Comparison of ENCODE assay signal across 13 cellular contexts in the genomic region with DNA sequence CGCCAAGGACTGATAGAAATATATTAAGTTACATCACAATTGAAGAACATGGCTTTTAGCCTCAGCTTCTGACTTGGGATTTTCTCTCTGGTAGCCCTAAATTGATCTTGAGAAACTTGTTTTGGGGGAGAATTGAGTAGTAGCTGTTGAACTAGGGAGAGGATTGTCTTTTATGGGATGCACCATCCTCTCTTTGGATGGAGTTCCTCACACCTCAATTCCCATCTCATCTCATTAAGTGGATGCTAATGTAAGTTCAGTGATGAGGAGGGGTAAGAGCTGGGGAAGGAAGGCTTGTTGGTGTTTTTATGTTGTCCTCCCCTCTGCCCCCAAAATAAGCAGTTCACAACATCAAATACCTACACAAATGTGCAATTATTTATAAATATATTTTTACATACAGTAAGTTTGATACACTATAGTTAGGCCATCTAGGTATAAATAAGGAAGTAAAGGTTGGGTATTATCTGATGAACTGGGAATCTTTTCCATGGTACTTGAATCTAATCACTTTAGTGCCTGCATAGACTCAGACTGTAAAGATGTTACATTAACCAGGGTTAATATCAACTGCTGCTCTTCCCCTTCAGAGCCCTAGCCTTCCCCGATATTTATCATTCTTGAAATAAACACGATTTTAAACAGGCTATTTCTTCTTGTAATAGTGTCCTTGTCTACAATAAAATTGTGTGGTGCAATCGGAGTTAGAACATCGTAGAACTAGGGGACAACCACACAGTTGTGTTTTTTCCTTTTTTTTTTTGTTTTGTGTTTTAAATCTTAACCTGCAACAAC. TPM values are rescaled to one million over a fixed set of nuclear protein-coding genes. Genes with fewer than 3 reads are reported as not detected.
DNase-seq lines count a peak whose midpoint lies in the region; ATAC-seq and TF ChIP-seq lines count a peak whose summit lies in the region.
"Had no signal": no experiment of that assay in that cellular context is flagged by ENCODE, and none has a peak within 500 bp of the region (broad histone marks: within the 10 kb centered on the region; RNA-seq: fewer than 3 reads in every experiment).

No MANE protein-coding gene starts in this region.

- H3K79me2 ChIP-seq in SK-N-SH (ENCODE audit: insufficient read depth): peaks cover 92% of the 10 kb centered on the region

- H3K9me2 ChIP-seq in SK-N-SH: no peaks in the 10 kb centered on the region

- peak overlapping the region; percentile 87 for H3K4me3 Mint-ChIP-seq in type B pancreatic cell
- H3K4me3 Mint-ChIP-seq: activated T-cell treated with anti-CD3 and anti-CD28 coated beads, Interleukin-2, amount 50 U/mL, for 4 hours had no signal

- H3K4me1 Mint-ChIP-seq in type B pancreatic cell (ENCODE audit: unreplicated experiment): peaks cover 32% of the 10 kb centered on the region

- H3K36me3 ChIP-seq in SK-N-SH (replicated peaks in 1 of 2; ENCODE audit: control insufficient read depth in 1 of 2, insufficient read depth in 2 of 2, low read length in 1 of 2) (peaks cover 0 to 5% of the 10 kb centered on the region in 2 experiments), ectodermal cell (ENCODE audit: control insufficient read depth, insufficient read depth, low read length) (peaks cover 2% of the 10 kb centered on the region), mesodermal cell (ENCODE audit: control insufficient read depth, insufficient read depth, low read length) (peaks cover 27% of the 10 kb centered on the region)
- H3K36me3 ChIP-seq: WERI-Rb-1 had no signal

- peak overlapping the region in 1 of 2 experiments; percentile 86; a peak in 1 of 4 replicates for H3K4me3 ChIP-seq in SK-N-SH (ENCODE audit: low read depth in 2 of 2, low read length in 1 of 2)
- peak overlapping the region; percentile 74 for H3K4me3 ChIP-seq in ectodermal cell (ENCODE audit: insufficient read depth, low read depth, low read length)
- H3K4me3 ChIP-seq in mesodermal cell (ENCODE audit: extremely low read depth, insufficient read depth, low read length, poor library complexity, severe bottlenecking): peak overlapping the region; percentile 74

- H3K27me3 ChIP-seq in SK-N-SH (ENCODE audit: insufficient read depth) (no peaks in the 10 kb centered on the region), ectodermal cell (ENCODE audit: control insufficient read depth, insufficient read depth, low read length, poor library complexity, severe bottlenecking) (no peaks in the 10 kb centered on the region)

- H3K27ac ChIP-seq in SK-N-SH (ENCODE audit: low read depth in 2 of 2, low read length in 1 of 2) (peak overlapping the region in 1 of 2 experiments; percentile 89; a peak in 2 of 4 replicates), ectodermal cell (ENCODE audit: insufficient read depth, low read depth, low read length, poor library complexity, severe bottlenecking) (peak overlapping the region; percentile 63), mesodermal cell (ENCODE audit: low read depth, low read length, severe bottlenecking) (peak overlapping the region; percentile 43)
- H3K27ac ChIP-seq: 22Rv1, WERI-Rb-1 had no signal

- H3K4me1 ChIP-seq in SK-N-SH (ENCODE audit: control insufficient read depth in 1 of 2, insufficient read depth in 2 of 2, low read depth in 1 of 2, low read length in 1 of 2): peaks cover 4 to 38% of the 10 kb centered on the region in 2 experiments
- peaks cover 24% of the 10 kb centered on the region for H3K4me1 ChIP-seq in ectodermal cell (ENCODE audit: control insufficient read depth, insufficient read depth, low read length)
- H3K4me1 ChIP-seq in mesodermal cell (ENCODE audit: control insufficient read depth, insufficient read depth, low read length, poor library complexity, severe bottlenecking): peaks cover 20% of the 10 kb centered on the region

- no peak for TF ChIP-seq EP300 in SK-N-SH (IDR thresholded peaks at IDR 0.05; ENCODE audit: borderline replicate concordance in 1 of 2, low read depth in 1 of 2, low read length in 1 of 2)

- POLR2A ChIA-PET in SK-N-SH (lab: Yijun Ruan, JAX): no interaction called here

- peaks cover 11% of the 10 kb centered on the region for H3F3A ChIP-seq in SK-N-SH (replicated peaks; ENCODE audit: insufficient read depth)

- no peaks in the 10 kb centered on the region for H3K9me3 ChIP-seq in SK-N-SH
- no peaks in the 10 kb centered on the region for H3K9me3 ChIP-seq in ectodermal cell (ENCODE audit: control insufficient read depth, low read length)
- no peaks in the 10 kb centered on the region for H3K9me3 ChIP-seq in mesodermal cell (ENCODE audit: control insufficient read depth, low read length)

- whole genome bisulfite sequencing in SK-N-SH (ENCODE audit: low lambda C conversion rate): 72% methylated on average over 5 of the region's 5 CpGs
- 22 to 30% methylated on average over 3 to 5 of the region's 5 CpGs for WGBS in ectodermal cell, 2 experiments
- no CpG with 5 or more reads among the region's 5 CpGs for WGBS in mesodermal cell (ENCODE audit: insufficient coverage in 2 of 2), 2 experiments

- peaks cover 12% of the 10 kb centered on the region for H3K36me3 Mint-ChIP-seq in type B pancreatic cell

- H3K9ac ChIP-seq in SK-N-SH: peak overlapping the region; percentile 9

- H4K20me1 ChIP-seq in SK-N-SH (ENCODE audit: insufficient read depth): peaks cover 18% of the 10 kb centered on the region

- TF ChIP-seq RAD21 in SK-N-SH (IDR thresholded peaks at IDR 0.05; ENCODE audit: low read length): no peak

- TF ChIP-seq CTCF in SK-N-SH (IDR thresholded peaks at IDR 0.05): no peak
- TF ChIP-seq CTCF in type B pancreatic cell (conservative IDR thresholded peaks at IDR 0.05): no peak

- DNase-seq in SK-N-SH (no peak), type B pancreatic cell (ENCODE audit: extremely low spot score, unreplicated experiment) (no peak), AG08396 (ENCODE audit: low spot score) (no peak)
- DNase-seq: activated T-cell treated with anti-CD3 and anti-CD28 coated beads, Interleukin-2, amount 50 U/mL, for 4 hours; GDM1; KG1; WERI-Rb-1 had no signal

- peak overlapping the region; percentile 72 for H3K27ac Mint-ChIP-seq in type B pancreatic cell

- peaks cover 5% of the 10 kb centered on the region for H3K27me3 Mint-ChIP-seq in type B pancreatic cell

- H3K4me2 ChIP-seq in SK-N-SH: peak overlapping the region; percentile 95

- no peak overlapping the region for H2AFZ ChIP-seq in SK-N-SH (ENCODE audit: low read depth)

- ATAC-seq in SK-N-SH treated with all-trans-retinoic acid at 6 μM for 48 hours (no peak), HG02642 (IDR thresholded peaks at IDR 0.05; ENCODE audit: poor library complexity, unreplicated experiment) (no peak), HG02610 (IDR thresholded peaks at IDR 0.05; ENCODE audit: unreplicated experiment) (no peak)
- ATAC-seq: activated T-cell treated with anti-CD3 and anti-CD28 coated beads, Interleukin-2, amount 50 U/mL, for 4 hours had no signal

- H3K9me3 Mint-ChIP-seq in type B pancreatic cell: no peaks in the 10 kb centered on the region
- H3K9me3 Mint-ChIP-seq: activated T-cell treated with anti-CD3 and anti-CD28 coated beads, Interleukin-2, amount 50 U/mL, for 4 hours had no signal

- CTCF ChIA-PET in SK-N-SH (lab: Yijun Ruan, JAX): interaction anchor here (0.8 to 2.2 kb wide), 5 partner anchors 10 to 594 kb away, joined by 3 to 10 read pairs (median 5); no protein-coding TSS in a partner anchor

TF ChIP-seq in SK-N-SH, 30 proteins besides CTCF, POLR2A, EP300 and RAD21 (continues in another document):
- TF ChIP-seq NRF1 (IDR thresholded peaks at IDR 0.05; ENCODE audit: low read depth, low read length): no peak
- no peak for TF ChIP-seq JUND (IDR thresholded peaks at IDR 0.05)
- no peak for TF ChIP-seq GABPA (IDR thresholded peaks at IDR 0.05; ENCODE audit: low read depth)
- no peak for TF ChIP-seq RCOR1 (IDR thresholded peaks at IDR 0.05; ENCODE audit: low read length)
- no peak for TF ChIP-seq MEF2A (IDR thresholded peaks at IDR 0.05; ENCODE audit: borderline replicate concordance, low read depth)

TF ChIP-seq in SK-N-SH treated with all-trans-retinoic acid at 6 μM for 48 hours, 23 proteins besides CTCF, POLR2A, EP300 and RAD21 (continues in another document):
- TF ChIP-seq ZNF565 (CRISPR knock-in tag; conservative IDR thresholded peaks at IDR 0.05; ENCODE audit: low read depth): no peak
- TF ChIP-seq TCF4 (CRISPR knock-in tag; IDR thresholded peaks at IDR 0.05; ENCODE audit: borderline replicate concordance): no peak
- TF ChIP-seq ESRRG (CRISPR knock-in tag; IDR thresholded peaks at IDR 0.05): no peak
- TF ChIP-seq, protein P1, sequence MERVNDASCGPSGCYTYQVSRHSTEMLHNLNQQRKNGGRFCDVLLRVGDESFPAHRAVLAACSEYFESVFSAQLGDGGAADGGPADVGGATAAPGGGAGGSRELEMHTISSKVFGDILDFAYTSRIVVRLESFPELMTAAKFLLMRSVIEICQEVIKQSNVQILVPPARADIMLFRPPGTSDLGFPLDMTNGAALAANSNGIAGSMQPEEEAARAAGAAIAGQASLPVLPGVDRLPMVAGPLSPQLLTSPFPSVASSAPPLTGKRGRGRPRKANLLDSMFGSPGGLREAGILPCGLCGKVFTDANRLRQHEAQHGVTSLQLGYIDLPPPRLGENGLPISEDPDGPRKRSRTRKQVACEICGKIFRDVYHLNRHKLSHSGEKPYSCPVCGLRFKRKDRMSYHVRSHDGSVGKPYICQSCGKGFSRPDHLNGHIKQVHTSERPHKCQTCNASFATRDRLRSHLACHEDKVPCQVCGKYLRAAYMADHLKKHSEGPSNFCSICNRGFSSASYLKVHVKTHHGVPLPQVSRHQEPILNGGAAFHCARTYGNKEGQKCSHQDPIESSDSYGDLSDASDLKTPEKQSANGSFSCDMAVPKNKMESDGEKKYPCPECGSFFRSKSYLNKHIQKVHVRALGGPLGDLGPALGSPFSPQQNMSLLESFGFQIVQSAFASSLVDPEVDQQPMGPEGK (CRISPR knock-in tag; IDR thresholded peaks at IDR 0.05; ENCODE audit: borderline replicate concordance): no peak
- TF ChIP-seq, protein P2, sequence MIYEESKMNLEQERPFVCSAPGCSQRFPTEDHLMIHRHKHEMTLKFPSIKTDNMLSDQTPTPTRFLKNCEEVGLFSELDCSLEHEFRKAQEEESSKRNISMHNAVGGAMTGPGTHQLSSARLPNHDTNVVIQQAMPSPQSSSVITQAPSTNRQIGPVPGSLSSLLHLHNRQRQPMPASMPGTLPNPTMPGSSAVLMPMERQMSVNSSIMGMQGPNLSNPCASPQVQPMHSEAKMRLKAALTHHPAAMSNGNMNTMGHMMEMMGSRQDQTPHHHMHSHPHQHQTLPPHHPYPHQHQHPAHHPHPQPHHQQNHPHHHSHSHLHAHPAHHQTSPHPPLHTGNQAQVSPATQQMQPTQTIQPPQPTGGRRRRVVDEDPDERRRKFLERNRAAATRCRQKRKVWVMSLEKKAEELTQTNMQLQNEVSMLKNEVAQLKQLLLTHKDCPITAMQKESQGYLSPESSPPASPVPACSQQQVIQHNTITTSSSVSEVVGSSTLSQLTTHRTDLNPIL (CRISPR knock-in tag; IDR thresholded peaks at IDR 0.05; ENCODE audit: low read depth): no peak

RNA-seq across cellular contexts. Expression of gene GJA1, which starts 4.2 kb away (rescaled TPM):
- 23.5 and 30.7 TPM in 2 replicates for polyA plus RNA-seq in SK-N-SH (2012; rRNA removed)
- polyA plus RNA-seq in SK-N-SH (2012; cell fraction: cytosol; rRNA removed): 33.7 and 34.2 TPM in 2 replicates
- polyA plus RNA-seq in SK-N-SH (2012; cell fraction: nucleus; rRNA removed): 8.4 and 19.5 TPM in 2 replicates
- 615 TPM for polyA plus RNA-seq in ectodermal cell (2013, experiment 1 of 4)
- 691 TPM for polyA plus RNA-seq in ectodermal cell (2013, experiment 2 of 4)
- polyA plus RNA-seq in ectodermal cell (2013, experiment 3 of 4): 486 TPM
- polyA plus RNA-seq in ectodermal cell (2013, experiment 4 of 4): 533 TPM
- polyA plus RNA-seq in mesodermal cell (2013, experiment 1 of 2): 440 TPM
- polyA plus RNA-seq in mesodermal cell (2013, experiment 2 of 2): 501 TPM
- total RNA-seq in type B pancreatic cell (ENCODE audit: low replicate concordance): 90.7 and 190 TPM in 2 replicates
